Comparison of ENCODE assay signal across 14 cellular contexts in genomic region chr18:23573020-23573419, GRCh38. TPM values are rescaled to one million over a fixed set of nuclear protein-coding genes. Genes with fewer than 3 reads are reported as not detected.
A peak's percentile ranks its signal among the peaks of the same experiment; 100 is the strongest.
DNase-seq lines count a peak whose midpoint lies in the region; ATAC-seq, FAIRE-seq and TF ChIP-seq lines count a peak whose summit lies in the region.
"Had no signal": no experiment of that assay in that cellular context is flagged by ENCODE, and none has a peak within 500 bp of the region (broad histone marks: within the 10 kb centered on the region; RNA-seq: fewer than 3 reads in every experiment).

No MANE protein-coding gene starts in this region.

- no peak for FAIRE-seq in GM19239 (lab: Jason Lieb, UNC)
- FAIRE-seq: D721Med, islet of Langerhans had no signal

- no peaks in the 10 kb centered on the region for H3K27me3 Mint-ChIP-seq in activated CD8-positive, alpha-beta T cell treated with anti-CD3 and anti-CD28 coated beads for 36 hours
- H3K27me3 Mint-ChIP-seq in memory B cell: no peaks in the 10 kb centered on the region
- H3K27me3 Mint-ChIP-seq: activated B cell treated with CpG ODN at 0.5 μM for 24 hours had no signal

- peaks cover 43% of the 10 kb centered on the region for H3K4me1 Mint-ChIP-seq in activated CD8-positive, alpha-beta T cell treated with anti-CD3 and anti-CD28 coated beads for 36 hours (ENCODE audit: low read depth)
- peaks cover 12% of the 10 kb centered on the region for H3K4me1 Mint-ChIP-seq in memory B cell

- H3K4me3 ChIP-seq in heart left ventricle (no peak overlapping the region), vagina (no peak overlapping the region)

- POLR2A ChIA-PET in activated CD8-positive, alpha-beta T cell treated with anti-CD3 and anti-CD28 coated beads for 36 hours (lab: Charles Lee): no interaction called here

- H3K27me3 ChIP-seq in heart left ventricle: no peaks in the 10 kb centered on the region
- no peaks in the 10 kb centered on the region for H3K27me3 ChIP-seq in vagina

- intact Hi-C loops in heart left ventricle (cut with DNase I): no loop called here
- intact Hi-C loops in Right ventricle myocardium inferior (cut with DNase I): no loop called here
- intact Hi-C loops in activated CD8-positive, alpha-beta T cell treated with anti-CD3 and anti-CD28 coated beads for 36 hours (cut with micrococcal nuclease): no loop called here
- intact Hi-C loops in vagina (cut with DNase I): loop anchor here (5.0 kb wide), 1 partner anchor 46 kb away; no protein-coding TSS in a partner anchor

- no peak overlapping the region for H3K4me3 Mint-ChIP-seq in activated CD8-positive, alpha-beta T cell treated with anti-CD3 and anti-CD28 coated beads for 36 hours
- no peak overlapping the region for H3K4me3 Mint-ChIP-seq in memory B cell
- H3K4me3 Mint-ChIP-seq: activated B cell treated with CpG ODN at 0.5 μM for 24 hours had no signal

- no peak for DNase-seq in heart left ventricle
- DNase-seq in Right ventricle myocardium inferior (ENCODE audit: missing footprints): no peak
- no peak for DNase-seq in activated CD8-positive, alpha-beta T cell treated with anti-CD3 and anti-CD28 coated beads for 36 hours
- DNase-seq in memory B cell (ENCODE audit: low spot score in 2 of 2): no peak
- no peak for DNase-seq in vagina (ENCODE audit: extremely low spot score in 2 of 2)
- no peak for DNase-seq in GM19239 (ENCODE audit: insufficient read length, low spot score)
- DNase-seq: activated B cell treated with CpG ODN at 0.5 μM for 24 hours; glutamatergic neuron; NCI-H2227 treated with DMSO at 0.1 percent for 48 hours; NK-92 treated with Interleukin-12 subunit alpha and Interleukin-12 subunit beta, amount 100 ng/mL, for 24 hours; stimulated activated CD4-positive, alpha-beta T cell treated with anti-CD3 and anti-CD28 coated beads, Interleukin-4, amount 100 ng/mL, for 1 hour had no signal

- H3K36me3 Mint-ChIP-seq in activated CD8-positive, alpha-beta T cell treated with anti-CD3 and anti-CD28 coated beads for 36 hours (ENCODE audit: low read depth): peaks cover 33% of the 10 kb centered on the region
- H3K36me3 Mint-ChIP-seq in memory B cell: peaks cover 17% of the 10 kb centered on the region

- H3K27ac ChIP-seq in heart left ventricle (peak overlapping the region in 5 of 12 donors; percentile 10 to 76 (median 31)), vagina (peak overlapping the region; percentile 60)

- WGBS in heart left ventricle, 4 donors: 59 to 75% (median 61%) methylated on average over 4 of the region's 4 CpGs

- CTCF ChIA-PET in activated CD8-positive, alpha-beta T cell treated with anti-CD3 and anti-CD28 coated beads for 36 hours (lab: Charles Lee): no interaction called here

- TF ChIP-seq POLR2A in heart left ventricle (IDR thresholded peaks at IDR 0.05): no peak
- no peak for TF ChIP-seq POLR2A in vagina (IDR thresholded peaks at IDR 0.05)

- ATAC-seq in heart left ventricle: peak in 3 of 4 donors; percentile 36 to 65 (median 38)
- ATAC-seq in Right ventricle myocardium inferior: no peak
- ATAC-seq in activated CD8-positive, alpha-beta T cell treated with anti-CD3 and anti-CD28 coated beads for 36 hours: no peak
- no peak for ATAC-seq in memory B cell (ENCODE audit: low read depth)
- ATAC-seq in SK-N-SH treated with all-trans-retinoic acid at 6 μM for 48 hours: no peak

- H3K9me3 Mint-ChIP-seq in activated CD8-positive, alpha-beta T cell treated with anti-CD3 and anti-CD28 coated beads for 36 hours: no peaks in the 10 kb centered on the region
- H3K9me3 Mint-ChIP-seq in memory B cell: no peaks in the 10 kb centered on the region
- H3K9me3 Mint-ChIP-seq: activated B cell treated with CpG ODN at 0.5 μM for 24 hours had no signal

- H3K9me3 ChIP-seq in heart left ventricle: no peaks in the 10 kb centered on the region
- no peaks in the 10 kb centered on the region for H3K9me3 ChIP-seq in vagina

- TF ChIP-seq CTCF in heart left ventricle (IDR thresholded peaks at IDR 0.05): no peak
- no peak for TF ChIP-seq CTCF in activated CD8-positive, alpha-beta T cell treated with anti-CD3 and anti-CD28 coated beads for 36 hours (IDR thresholded peaks at IDR 0.05)
- TF ChIP-seq CTCF in vagina (IDR thresholded peaks at IDR 0.05): no peak

- H3K36me3 ChIP-seq in heart left ventricle (peaks cover 0 to 66% (median 38%) of the 10 kb centered on the region in 9 donors), vagina (peaks cover 0 to 29% of the 10 kb centered on the region in 2 donors)

- peak overlapping the region; percentile 4 for H3K27ac Mint-ChIP-seq in activated CD8-positive, alpha-beta T cell treated with anti-CD3 and anti-CD28 coated beads for 36 hours
- peak overlapping the region; percentile 75 for H3K27ac Mint-ChIP-seq in memory B cell
- H3K27ac Mint-ChIP-seq: activated B cell treated with CpG ODN at 0.5 μM for 24 hours had no signal

- H3K4me1 ChIP-seq in heart left ventricle (peaks cover 0 to 36% (median 23%) of the 10 kb centered on the region in 12 donors), vagina (peaks cover 33% of the 10 kb centered on the region)

TF ChIP-seq in SK-N-SH treated with all-trans-retinoic acid at 6 μM for 48 hours, 23 proteins besides CTCF, POLR2A, EP300 and RAD21:
- TF ChIP-seq ZC3H10 (CRISPR knock-in tag; IDR thresholded peaks at IDR 0.05): no peak
- TF ChIP-seq ISL1 (CRISPR knock-in tag; IDR thresholded peaks at IDR 0.05): no peak
- TF ChIP-seq CSDC2 (CRISPR knock-in tag; IDR thresholded peaks at IDR 0.05): no peak
- no peak for TF ChIP-seq ESRRG (CRISPR knock-in tag; IDR thresholded peaks at IDR 0.05)
- TF ChIP-seq ZNF565 (CRISPR knock-in tag; conservative IDR thresholded peaks at IDR 0.05; ENCODE audit: low read depth): no peak
- TF ChIP-seq POU6F1 (CRISPR knock-in tag; IDR thresholded peaks at IDR 0.05; ENCODE audit: borderline replicate concordance, low read depth): no peak
- TF ChIP-seq ARNTL (CRISPR knock-in tag; IDR thresholded peaks at IDR 0.05; ENCODE audit: borderline replicate concordance, low read depth): no peak
- no peak for TF ChIP-seq ZNF8 (CRISPR knock-in tag; IDR thresholded peaks at IDR 0.05)
- TF ChIP-seq SNAI2 (CRISPR knock-in tag; IDR thresholded peaks at IDR 0.05): no peak
- no peak for TF ChIP-seq GLIS3 (CRISPR knock-in tag; IDR thresholded peaks at IDR 0.05)
- TF ChIP-seq TOX (CRISPR knock-in tag; IDR thresholded peaks at IDR 0.05; ENCODE audit: borderline replicate concordance): no peak
- no peak for TF ChIP-seq RARB (CRISPR knock-in tag; IDR thresholded peaks at IDR 0.05)
- TF ChIP-seq OSR1 (CRISPR knock-in tag; IDR thresholded peaks at IDR 0.05): no peak
- no peak for TF ChIP-seq BACH2 (CRISPR knock-in tag; IDR thresholded peaks at IDR 0.05; ENCODE audit: borderline replicate concordance)

RNA-seq across cellular contexts. Expression of gene NPC1, which starts 13.3 kb away (rescaled TPM):
- 10 to 100 TPM; 10.2 to 42.7 (median 16.8) TPM for total RNA-seq in heart left ventricle
- polyA plus RNA-seq in heart left ventricle: 10 to 100 TPM in 1 of 2 donors, 1 to 10 TPM in 1; 7.8 to 38.8 TPM
- 10.9 TPM for total RNA-seq in Right ventricle myocardium inferior
- 10 to 100 TPM; 21.5 to 22.9 TPM for total RNA-seq in activated CD8-positive, alpha-beta T cell treated with anti-CD3 and anti-CD28 coated beads for 36 hours
- 89.9 TPM for total RNA-seq in vagina

Comparison
In these comparisons a context has a peak if more than half of its experiments do, and no peak if none do; other contexts are left out.
1. ATAC-seq: peak in heart left ventricle (3 of 4); none in Right ventricle myocardium inferior (single experiment), activated CD8-positive, alpha-beta T cell treated with anti-CD3 and anti-CD28 coated beads for 36 hours (single experiment), memory B cell (single experiment) and SK-N-SH treated with all-trans-retinoic acid at 6 μM for 48 hours (single experiment).